ENCODE assay signal across 8 cellular contexts in genomic region chr16:56451753-56452689, GRCh38. TPM values are rescaled to one million over a fixed set of nuclear protein-coding genes. Genes with fewer than 3 reads are reported as not detected.
A peak's percentile ranks its signal among the peaks of the same experiment; 100 is the strongest.
DNase-seq lines count a peak whose midpoint lies in the region; ATAC-seq and TF ChIP-seq lines count a peak whose summit lies in the region.

No MANE protein-coding gene starts in this region.

- peaks cover 62% of the 10 kb centered on the region for H3K79me2 ChIP-seq in GM23338 (replicated peaks; ENCODE audit: insufficient read depth)

- H3K27me3 Mint-ChIP-seq in GM23338 (ENCODE audit: insufficient read depth, low read depth, poor library complexity) = no peaks in the 10 kb centered on the region

- H4K20me1 ChIP-seq in GM23338 (replicated peaks; ENCODE audit: insufficient read depth) = peaks cover 49% of the 10 kb centered on the region

- no peaks in the 10 kb centered on the region for H3K9me3 Mint-ChIP-seq in GM23338

- peak; percentile 61 for DNase-seq in activated effector memory CD4-positive, alpha-beta T cell treated with anti-CD3 and anti-CD28 coated beads, Interleukin-2, amount 50 U/mL, for 16 hours
- no peak for DNase-seq in activated effector memory CD4-positive, alpha-beta T cell treated with Interleukin-2 at 50 U/mL for 16 hours
- DNase-seq in GM23338 (ENCODE audit: low spot score) (peak; percentile 66), UCSD-AML1 (lab: John Stamatoyannopoulos, UW; ENCODE audit: unreplicated experiment) (peak; percentile 26), myocyte (ENCODE audit: low read depth) (peak; percentile 83), SKM-1 treated with dmso at 0.1 percent for 144 hours (lab: John Stamatoyannopoulos, UW; ENCODE audit: unreplicated experiment) (no peak)
- DNase-seq in Jurkat, Clone E6-1 (ENCODE audit: low read depth, low spot score) = no peak

- no peaks in the 10 kb centered on the region for H3F3A ChIP-seq in GM23338 (replicated peaks; ENCODE audit: low read depth)

- peak; percentile 69 for ATAC-seq in GM23338

- H3K9me2 ChIP-seq in GM23338 (ENCODE audit: insufficient read depth) = no peaks in the 10 kb centered on the region

- H3K36me3 ChIP-seq in GM23338 (ENCODE audit: insufficient read depth) (peaks cover 32% of the 10 kb centered on the region), esophagus (ENCODE audit: control insufficient read depth in 2 of 2, insufficient read depth in 2 of 2, low read length in 1 of 2) (peaks cover 5 to 6% of the 10 kb centered on the region in 2 donors)

- no peaks in the 10 kb centered on the region for H3K9me3 ChIP-seq in esophagus (ENCODE audit: control insufficient read depth in 2 of 2, insufficient read depth in 1 of 2, low read depth in 1 of 2, low read length in 1 of 2)

- peaks cover 22% of the 10 kb centered on the region for H3K4me1 Mint-ChIP-seq in GM23338

- peak overlapping the region; percentile 80 for H2AFZ ChIP-seq in GM23338

- H3K27ac ChIP-seq in GM23338 (ENCODE audit: low read depth) (peak overlapping the region; percentile 64; the same call in 1 of the 2 replicates), esophagus (ENCODE audit: low read depth in 2 of 2, low read length in 1 of 2) (peak overlapping the region; percentile 85 to 95)

- peaks cover 25% of the 10 kb centered on the region; the same call in 1 of the 2 replicates for H3K4me1 ChIP-seq in GM23338 (ENCODE audit: insufficient read depth)
- peaks cover 2 to 7% of the 10 kb centered on the region in 2 donors for H3K4me1 ChIP-seq in esophagus (ENCODE audit: control insufficient read depth in 2 of 2, insufficient read depth in 2 of 2, low read length in 1 of 2)

- peak overlapping the region; percentile 92 for H3K4me3 ChIP-seq in GM23338
- peak overlapping the region; percentile 76 for H3K4me3 ChIP-seq in Jurkat, Clone E6-1 (ENCODE audit: low read length)
- peak overlapping the region; percentile 94 to 98 for H3K4me3 ChIP-seq in esophagus (ENCODE audit: low read depth in 1 of 2, low read length in 2 of 2)

- H3K27me3 ChIP-seq in GM23338 (ENCODE audit: insufficient read depth) (no peaks in the 10 kb centered on the region), esophagus (ENCODE audit: control insufficient read depth in 1 of 2, insufficient read depth in 2 of 2, low read length in 2 of 2) (no peaks in the 10 kb centered on the region)

- H3K4me3 Mint-ChIP-seq in GM23338 = peak overlapping the region; percentile 95

- H3K4me2 ChIP-seq in GM23338 = peak overlapping the region; percentile 86

- no peak for TF ChIP-seq CTCF in GM23338 (conservative IDR thresholded peaks at IDR 0.05; ENCODE audit: low read depth in 2 of 2)

- WGBS in esophagus, 2 donors = 5 to 6% methylated on average over 31 of the region's 31 CpGs

- peaks cover 34% of the 10 kb centered on the region for H3K36me3 Mint-ChIP-seq in GM23338 (ENCODE audit: low read depth)

- H3K27ac Mint-ChIP-seq in GM23338 = peak overlapping the region; percentile 97

TF ChIP-seq in GM23338, 12 proteins besides CTCF, POLR2A, EP300 and RAD21 (continues in another document):
- TF ChIP-seq JUNB (IDR thresholded peaks at IDR 0.05; ENCODE audit: unreplicated experiment) (no peak), EZH2 (IDR thresholded peaks at IDR 0.05; ENCODE audit: low read depth, unreplicated experiment) (no peak), ZNF462 (CRISPR knock-in tag; IDR thresholded peaks at IDR 0.05) (no peak), CREB1 (CRISPR knock-in tag; IDR thresholded peaks at IDR 0.05; ENCODE audit: low read depth) (no peak), STAT1 (IDR thresholded peaks at IDR 0.05; ENCODE audit: unreplicated experiment) (no peak), ZNF331 (CRISPR knock-in tag; IDR thresholded peaks at IDR 0.05; ENCODE audit: low read depth) (no peak), ETS1 (IDR thresholded peaks at IDR 0.05) (no peak)

RNA-seq across cellular contexts. Expression of gene OGFOD1, which starts 0.7 kb away (rescaled TPM):
- 60.0 and 76.3 TPM in 2 replicates for total RNA-seq in GM23338 (2014; rRNA removed; shearing (Covaris generic))
- polyA plus RNA-seq in GM23338 (2016; fragmentation: Nextera tagmentation; extraction: Ambion mirVana) (63.9 and 74.5 TPM in 2 replicates), esophagus (10 to 100 TPM in 1 of 2 donors, 1 to 10 TPM in 1; 9.9 to 16.8 TPM)
- 55.4 TPM for polyA plus RNA-seq in Jurkat, Clone E6-1 (2012; ENCODE audit: insufficient read depth, insufficient read length)
- total RNA-seq in myocyte = 68.9 and 79.0 TPM in 2 replicates
- 42.7 TPM for polyA plus RNA-seq in myocyte (2012)

RNA-seq across cellular contexts. Expression of gene NUDT21, which starts 0.9 kb away (rescaled TPM):
- total RNA-seq in GM23338 (2014; rRNA removed; shearing (Covaris generic)) = 132 and 151 TPM in 2 replicates
- polyA plus RNA-seq in GM23338 (2016; fragmentation: Nextera tagmentation; extraction: Ambion mirVana) = 81.5 and 83.4 TPM in 2 replicates
- polyA plus RNA-seq in Jurkat, Clone E6-1 (2012; ENCODE audit: insufficient read depth, insufficient read length) = 179 TPM
- 10 to 100 TPM; 29.5 to 40.1 TPM for polyA plus RNA-seq in esophagus
- 46.5 and 48.6 TPM in 2 replicates for total RNA-seq in myocyte
- 33.2 TPM for polyA plus RNA-seq in myocyte (2012)

RNA-seq across cellular contexts. Expression of gene AMFR, which starts 26.7 kb away (rescaled TPM):
- 41.1 and 52.9 TPM in 2 replicates for total RNA-seq in GM23338 (2014; rRNA removed; shearing (Covaris generic))
- polyA plus RNA-seq in GM23338 (2016; fragmentation: Nextera tagmentation; extraction: Ambion mirVana) (9.0 and 10.7 TPM in 2 replicates), esophagus (10 to 100 TPM; 57.3 to 62.5 TPM)
- polyA plus RNA-seq in Jurkat, Clone E6-1 (2012; ENCODE audit: insufficient read depth, insufficient read length) = 50.4 TPM
- total RNA-seq in myocyte = 220 and 233 TPM in 2 replicates
- 124 TPM for polyA plus RNA-seq in myocyte (2012)

Comparison
In these comparisons a context has a peak if more than half of its experiments do, and no peak if none do; other contexts are left out.
1. DNase-seq: peak in activated effector memory CD4-positive, alpha-beta T cell treated with anti-CD3 and anti-CD28 coated beads, Interleukin-2, amount 50 U/mL, for 16 hours (single experiment), GM23338 (single experiment), UCSD-AML1 (single experiment) and myocyte (single experiment); none in activated effector memory CD4-positive, alpha-beta T cell treated with Interleukin-2 at 50 U/mL for 16 hours (single experiment), Jurkat, Clone E6-1 (single experiment) and SKM-1 treated with dmso at 0.1 percent for 144 hours (single experiment).
2. Peak in every context shown above with its lines, with median percentiles within 50 percentile points of each other: H3K4me3 ChIP-seq.